ENCODE assay signal across 1 cellular context in genomic region chr5:149442563-149443182, GRCh38.
TF ChIP-seq lines count a peak whose summit lies in the region.

No MANE protein-coding gene starts in this region.

TF ChIP-seq in K562, 482 proteins besides CTCF, POLR2A, EP300 and RAD21 (continued from another document and continues in another):
- no peak for TF ChIP-seq NEUROD1 (IDR thresholded peaks at IDR 0.05; ENCODE audit: borderline replicate concordance, low read depth, low read length, partially characterized antibody)
- TF ChIP-seq SPI1 (IDR thresholded peaks at IDR 0.05; ENCODE audit: borderline replicate concordance, low read depth, low read length), result no peak
- TF ChIP-seq ZBTB7A (IDR thresholded peaks at IDR 0.05; ENCODE audit: borderline replicate concordance, control insufficient read depth, low read depth, low read length), result no peak
- no peak for TF ChIP-seq ZNF584 (CRISPR knock-in tag; IDR thresholded peaks at IDR 0.05; ENCODE audit: low read depth)
- TF ChIP-seq CC2D1A (IDR thresholded peaks at IDR 0.05), result 0 out of 2 replicates have a peak, but pooled peaks have one; percentile 29
- no peak for TF ChIP-seq ZSCAN32 (CRISPR knock-in tag; IDR thresholded peaks at IDR 0.05)
- no peak for TF ChIP-seq FOXK1 (CRISPR knock-in tag; IDR thresholded peaks at IDR 0.05; ENCODE audit: borderline replicate concordance)
- TF ChIP-seq ASH1L (IDR thresholded peaks at IDR 0.05; ENCODE audit: borderline replicate concordance, low read depth, partially characterized antibody), result no peak
- TF ChIP-seq VEZF1 (CRISPR knock-in tag; IDR thresholded peaks at IDR 0.05), result no peak
- no peak for TF ChIP-seq HNRNPL (IDR thresholded peaks at IDR 0.05; ENCODE audit: low read depth, low read length)
- 0 out of 2 replicates have a peak, but pooled peaks have one; percentile 14 for TF ChIP-seq JUN (IDR thresholded peaks at IDR 0.05; ENCODE audit: borderline replicate concordance, low read depth, low read length)
- TF ChIP-seq JUN (CRISPR knock-in tag; IDR thresholded peaks at IDR 0.05; ENCODE audit: borderline replicate concordance), result no peak
- no peak for TF ChIP-seq KDM5B (IDR thresholded peaks at IDR 0.05; ENCODE audit: insufficient replicate concordance, low read depth, low read length)
- no peak for TF ChIP-seq CBX2 (IDR thresholded peaks at IDR 0.05; ENCODE audit: insufficient read depth, low read length, poor library complexity, severe bottlenecking)
- TF ChIP-seq ZNF639 (CRISPR knock-in tag; conservative IDR thresholded peaks at IDR 0.05 in 1 of 2, IDR thresholded peaks at IDR 0.05 in 1 of 2), result 0 out of 4 replicates have a peak, but pooled peaks of 1 of the 2 experiments have one; percentile 34
- no peak for TF ChIP-seq FOXA1 (IDR thresholded peaks at IDR 0.05; ENCODE audit: borderline replicate concordance)
- TF ChIP-seq ZNF224 (CRISPR knock-in tag; IDR thresholded peaks at IDR 0.05), result no peak
- no peak for TF ChIP-seq HNRNPK (IDR thresholded peaks at IDR 0.05; ENCODE audit: low read depth, low read length, poor library complexity, severe bottlenecking)
- TF ChIP-seq, protein P1, sequence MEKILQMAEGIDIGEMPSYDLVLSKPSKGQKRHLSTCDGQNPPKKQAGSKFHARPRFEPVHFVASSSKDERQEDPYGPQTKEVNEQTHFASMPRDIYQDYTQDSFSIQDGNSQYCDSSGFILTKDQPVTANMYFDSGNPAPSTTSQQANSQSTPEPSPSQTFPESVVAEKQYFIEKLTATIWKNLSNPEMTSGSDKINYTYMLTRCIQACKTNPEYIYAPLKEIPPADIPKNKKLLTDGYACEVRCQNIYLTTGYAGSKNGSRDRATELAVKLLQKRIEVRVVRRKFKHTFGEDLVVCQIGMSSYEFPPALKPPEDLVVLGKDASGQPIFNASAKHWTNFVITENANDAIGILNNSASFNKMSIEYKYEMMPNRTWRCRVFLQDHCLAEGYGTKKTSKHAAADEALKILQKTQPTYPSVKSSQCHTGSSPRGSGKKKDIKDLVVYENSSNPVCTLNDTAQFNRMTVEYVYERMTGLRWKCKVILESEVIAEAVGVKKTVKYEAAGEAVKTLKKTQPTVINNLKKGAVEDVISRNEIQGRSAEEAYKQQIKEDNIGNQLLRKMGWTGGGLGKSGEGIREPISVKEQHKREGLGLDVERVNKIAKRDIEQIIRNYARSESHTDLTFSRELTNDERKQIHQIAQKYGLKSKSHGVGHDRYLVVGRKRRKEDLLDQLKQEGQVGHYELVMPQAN (IDR thresholded peaks at IDR 0.05; ENCODE audit: borderline replicate concordance), result no peak
- TF ChIP-seq E2F8 (IDR thresholded peaks at IDR 0.05; ENCODE audit: low read depth, partially characterized antibody), result no peak
- TF ChIP-seq, protein P2, sequence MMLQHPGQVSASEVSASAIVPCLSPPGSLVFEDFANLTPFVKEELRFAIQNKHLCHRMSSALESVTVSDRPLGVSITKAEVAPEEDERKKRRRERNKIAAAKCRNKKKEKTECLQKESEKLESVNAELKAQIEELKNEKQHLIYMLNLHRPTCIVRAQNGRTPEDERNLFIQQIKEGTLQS (IDR thresholded peaks at IDR 0.05), result no peak
- TF ChIP-seq, protein P2 (CRISPR knock-in tag; conservative IDR thresholded peaks at IDR 0.05), result no peak
- TF ChIP-seq TRIM28 (IDR thresholded peaks at IDR 0.05), result no peak
- no peak for TF ChIP-seq SP2 (IDR thresholded peaks at IDR 0.05; ENCODE audit: extremely low read depth, low read depth, low read length, poor library complexity, severe bottlenecking)
- no peak for TF ChIP-seq PKNOX1 (IDR thresholded peaks at IDR 0.05)
- no peak for TF ChIP-seq TAF1 (IDR thresholded peaks at IDR 0.05; ENCODE audit: control insufficient read depth, extremely low read depth, insufficient read depth, low read length, severe bottlenecking)
- 0 out of 2 replicates have a peak, but pooled peaks have one; percentile 11 for TF ChIP-seq CTBP1 (IDR thresholded peaks at IDR 0.05; ENCODE audit: borderline replicate concordance)
- no peak for TF ChIP-seq MIER1 (IDR thresholded peaks at IDR 0.05; ENCODE audit: low read depth)
- TF ChIP-seq BHLHE40 (IDR thresholded peaks at IDR 0.05; ENCODE audit: low read length), result peak; percentile 24; the same call in 1 of the 2 replicates
- no peak for TF ChIP-seq ZNF253 (CRISPR knock-in tag; conservative IDR thresholded peaks at IDR 0.05)
- TF ChIP-seq TBP (optimal IDR thresholded peaks at IDR 0.05; ENCODE audit: low read depth, low read length), result no peak
- TF ChIP-seq, protein P3, sequence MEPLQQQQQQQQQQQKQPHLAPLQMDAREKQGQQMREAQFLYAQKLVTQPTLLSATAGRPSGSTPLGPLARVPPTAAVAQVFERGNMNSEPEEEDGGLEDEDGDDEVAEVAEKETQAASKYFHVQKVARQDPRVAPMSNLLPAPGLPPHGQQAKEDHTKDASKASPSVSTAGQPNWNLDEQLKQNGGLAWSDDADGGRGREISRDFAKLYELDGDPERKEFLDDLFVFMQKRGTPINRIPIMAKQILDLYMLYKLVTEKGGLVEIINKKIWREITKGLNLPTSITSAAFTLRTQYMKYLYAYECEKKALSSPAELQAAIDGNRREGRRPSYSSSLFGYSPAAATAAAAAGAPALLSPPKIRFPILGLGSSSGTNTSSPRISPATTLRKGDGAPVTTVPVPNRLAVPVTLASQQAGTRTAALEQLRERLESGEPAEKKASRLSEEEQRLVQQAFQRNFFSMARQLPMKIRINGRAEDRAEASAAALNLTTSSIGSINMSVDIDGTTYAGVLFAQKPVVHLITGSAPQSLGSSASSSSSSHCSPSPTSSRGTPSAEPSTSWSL (CRISPR knock-in tag; IDR thresholded peaks at IDR 0.05; ENCODE audit: borderline replicate concordance), result no peak
- TF ChIP-seq, protein P4, sequence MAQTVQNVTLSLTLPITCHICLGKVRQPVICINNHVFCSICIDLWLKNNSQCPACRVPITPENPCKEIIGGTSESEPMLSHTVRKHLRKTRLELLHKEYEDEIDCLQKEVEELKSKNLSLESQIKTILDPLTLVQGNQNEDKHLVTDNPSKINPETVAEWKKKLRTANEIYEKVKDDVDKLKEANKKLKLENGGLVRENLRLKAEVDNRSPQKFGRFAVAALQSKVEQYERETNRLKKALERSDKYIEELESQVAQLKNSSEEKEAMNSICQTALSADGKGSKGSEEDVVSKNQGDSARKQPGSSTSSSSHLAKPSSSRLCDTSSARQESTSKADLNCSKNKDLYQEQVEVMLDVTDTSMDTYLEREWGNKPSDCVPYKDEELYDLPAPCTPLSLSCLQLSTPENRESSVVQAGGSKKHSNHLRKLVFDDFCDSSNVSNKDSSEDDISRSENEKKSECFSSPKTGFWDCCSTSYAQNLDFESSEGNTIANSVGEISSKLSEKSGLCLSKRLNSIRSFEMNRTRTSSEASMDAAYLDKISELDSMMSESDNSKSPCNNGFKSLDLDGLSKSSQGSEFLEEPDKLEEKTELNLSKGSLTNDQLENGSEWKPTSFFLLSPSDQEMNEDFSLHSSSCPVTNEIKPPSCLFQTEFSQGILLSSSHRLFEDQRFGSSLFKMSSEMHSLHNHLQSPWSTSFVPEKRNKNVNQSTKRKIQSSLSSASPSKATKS (CRISPR knock-in tag; IDR thresholded peaks at IDR 0.05), result no peak
- no peak for TF ChIP-seq LARP7 (IDR thresholded peaks at IDR 0.05)
- TF ChIP-seq ZNF324 (CRISPR knock-in tag; IDR thresholded peaks at IDR 0.05), result no peak
- no peak for TF ChIP-seq ZNF57 (CRISPR knock-in tag; IDR thresholded peaks at IDR 0.05)
- TF ChIP-seq, protein P5, sequence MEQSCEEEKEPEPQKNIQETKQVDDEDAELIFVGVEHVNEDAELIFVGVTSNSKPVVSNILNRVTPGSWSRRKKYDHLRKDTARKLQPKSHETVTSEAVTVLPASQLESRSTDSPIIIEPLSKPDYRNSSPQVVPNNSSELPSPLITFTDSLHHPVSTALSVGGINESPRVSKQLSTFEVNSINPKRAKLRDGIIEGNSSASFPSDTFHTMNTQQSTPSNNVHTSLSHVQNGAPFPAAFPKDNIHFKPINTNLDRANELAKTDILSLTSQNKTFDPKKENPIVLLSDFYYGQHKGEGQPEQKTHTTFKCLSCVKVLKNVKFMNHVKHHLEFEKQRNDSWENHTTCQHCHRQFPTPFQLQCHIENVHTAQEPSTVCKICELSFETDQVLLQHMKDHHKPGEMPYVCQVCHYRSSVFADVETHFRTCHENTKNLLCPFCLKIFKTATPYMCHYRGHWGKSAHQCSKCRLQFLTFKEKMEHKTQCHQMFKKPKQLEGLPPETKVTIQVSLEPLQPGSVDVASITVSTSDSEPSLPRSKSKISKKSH (CRISPR knock-in tag; IDR thresholded peaks at IDR 0.05), result no peak
- TF ChIP-seq CXXC5 (CRISPR knock-in tag; IDR thresholded peaks at IDR 0.05), result peak; percentile 13; the same call in 1 of the 2 replicates
- TF ChIP-seq IFI16 (CRISPR knock-in tag; IDR thresholded peaks at IDR 0.05), result no peak
- TF ChIP-seq, protein P6, sequence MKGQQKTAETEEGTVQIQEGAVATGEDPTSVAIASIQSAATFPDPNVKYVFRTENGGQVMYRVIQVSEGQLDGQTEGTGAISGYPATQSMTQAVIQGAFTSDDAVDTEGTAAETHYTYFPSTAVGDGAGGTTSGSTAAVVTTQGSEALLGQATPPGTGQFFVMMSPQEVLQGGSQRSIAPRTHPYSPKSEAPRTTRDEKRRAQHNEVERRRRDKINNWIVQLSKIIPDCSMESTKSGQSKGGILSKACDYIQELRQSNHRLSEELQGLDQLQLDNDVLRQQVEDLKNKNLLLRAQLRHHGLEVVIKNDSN (CRISPR knock-in tag; IDR thresholded peaks at IDR 0.05), result 0 out of 2 replicates have a peak, but pooled peaks have one; percentile 17
- TF ChIP-seq ATF2 (CRISPR knock-in tag; IDR thresholded peaks at IDR 0.05), result no peak
